ENCODE assay signal across 8 cellular contexts in genomic region chr16:21519361-21520133, GRCh38.
DNase-seq lines count a peak whose midpoint lies in the region; ATAC-seq, FAIRE-seq and TF ChIP-seq lines count a peak whose summit lies in the region.
"Not testable (repeated sequence)": the region's sequence is repeated elsewhere in the genome, so short reads cannot be mapped to it uniquely, and the experiment has no call there.

No MANE protein-coding gene starts in this region.

- H3K4me1 ChIP-seq in GM23338 (ENCODE audit: insufficient read depth): peaks cover 41% of the 10 kb centered on the region

- H3F3A ChIP-seq in GM23338 (replicated peaks; ENCODE audit: low read depth): peaks cover 38% of the 10 kb centered on the region

- ATAC-seq in CD4-positive, alpha-beta T cell (ENCODE audit: poor library complexity): peak; percentile 47
- ATAC-seq in GM23338: peak; percentile 2
- not testable (repeated sequence) for ATAC-seq in left ventricle myocardium superior
- ATAC-seq in natural killer cell treated with Interleukin-12 subunit alpha and Interleukin-12 subunit beta and Interleukin-15 and Interleukin-18, amount 100 ng/mL, for 72 hours: peak; percentile 71 to 78

- H3K4me2 ChIP-seq in GM23338: peak overlapping the region; percentile 90

- H3K9me3 ChIP-seq in CD4-positive, alpha-beta T cell (ENCODE audit: control insufficient read depth, low read length); MG63: not testable (repeated sequence)

- peaks cover 52% of the 10 kb centered on the region for H3K79me2 ChIP-seq in GM23338 (replicated peaks; ENCODE audit: insufficient read depth)

- H3K9me2 ChIP-seq in GM23338 (ENCODE audit: insufficient read depth): not testable (repeated sequence)

- peak overlapping the region; percentile 96 for H3K27ac Mint-ChIP-seq in CD4-positive, alpha-beta T cell
- H3K27ac Mint-ChIP-seq in GM23338: peak overlapping the region; percentile 88
- peak overlapping the region; percentile 99 for H3K27ac Mint-ChIP-seq in activated CD4-positive, alpha-beta T cell treated with anti-CD3 and anti-CD28 coated beads, Interleukin-2, amount 10 ng/mL, durations not matched to agents 24 days and 14 days
- peak overlapping the region; percentile 99 to 100 for H3K27ac Mint-ChIP-seq in natural killer cell treated with Interleukin-12 subunit alpha and Interleukin-12 subunit beta and Interleukin-15 and Interleukin-18, amount 100 ng/mL, for 72 hours
- H3K27ac Mint-ChIP-seq in stimulated activated naive CD8-positive, alpha-beta T cell treated with anti-CD3 and anti-CD28 coated beads, Interleukin-15, Interleukin-2, amounts not matched to agents 100 ng/mL and 50 ng/mL, for 24 hours: peak overlapping the region; percentile 100

- not testable (repeated sequence) for FAIRE-seq in bronchial epithelial cell (lab: Jason Lieb, UNC)

- not testable (repeated sequence) for H3K27me3 ChIP-seq in CD4-positive, alpha-beta T cell (ENCODE audit: control insufficient read depth, insufficient read depth, low read length); GM23338 (ENCODE audit: insufficient read depth); MG63; bronchial epithelial cell (ENCODE audit: control insufficient read depth, insufficient read depth, low read length)

- H3K4me1 Mint-ChIP-seq in CD4-positive, alpha-beta T cell (ENCODE audit: low read depth): peaks cover 28% of the 10 kb centered on the region
- peaks cover 32% of the 10 kb centered on the region for H3K4me1 Mint-ChIP-seq in GM23338
- peaks cover 27% of the 10 kb centered on the region for H3K4me1 Mint-ChIP-seq in activated CD4-positive, alpha-beta T cell treated with anti-CD3 and anti-CD28 coated beads, Interleukin-2, amount 10 ng/mL, durations not matched to agents 24 days and 14 days
- H3K4me1 Mint-ChIP-seq in natural killer cell treated with Interleukin-12 subunit alpha and Interleukin-12 subunit beta and Interleukin-15 and Interleukin-18, amount 100 ng/mL, for 72 hours (ENCODE audit: low read depth in 2 of 2): peaks cover 22 to 30% of the 10 kb centered on the region in 2 donors
- H3K4me1 Mint-ChIP-seq in stimulated activated naive CD8-positive, alpha-beta T cell treated with anti-CD3 and anti-CD28 coated beads, Interleukin-15, Interleukin-2, amounts not matched to agents 100 ng/mL and 50 ng/mL, for 24 hours (ENCODE audit: low read depth): peaks cover 25% of the 10 kb centered on the region

- peak overlapping the region; percentile 97 for H3K4me3 ChIP-seq in GM23338
- peak overlapping the region; percentile 100 for H3K4me3 ChIP-seq in MG63
- H3K4me3 ChIP-seq in bronchial epithelial cell (ENCODE audit: low read depth, low read length): peak overlapping the region; percentile 86

- peak overlapping the region; percentile 92 for H3K27ac ChIP-seq in CD4-positive, alpha-beta T cell (ENCODE audit: low read depth, low read length)
- not testable (repeated sequence) for H3K27ac ChIP-seq in GM23338 (ENCODE audit: low read depth)

- H3K36me3 Mint-ChIP-seq in CD4-positive, alpha-beta T cell (ENCODE audit: low read depth): peaks cover 35% of the 10 kb centered on the region
- peaks cover 43% of the 10 kb centered on the region for H3K36me3 Mint-ChIP-seq in GM23338 (ENCODE audit: low read depth)
- peaks cover 36% of the 10 kb centered on the region for H3K36me3 Mint-ChIP-seq in activated CD4-positive, alpha-beta T cell treated with anti-CD3 and anti-CD28 coated beads, Interleukin-2, amount 10 ng/mL, durations not matched to agents 24 days and 14 days (ENCODE audit: low read depth)
- H3K36me3 Mint-ChIP-seq in natural killer cell treated with Interleukin-12 subunit alpha and Interleukin-12 subunit beta and Interleukin-15 and Interleukin-18, amount 100 ng/mL, for 72 hours: peaks cover 15% of the 10 kb centered on the region
- H3K36me3 Mint-ChIP-seq in stimulated activated naive CD8-positive, alpha-beta T cell treated with anti-CD3 and anti-CD28 coated beads, Interleukin-15, Interleukin-2, amounts not matched to agents 100 ng/mL and 50 ng/mL, for 24 hours (ENCODE audit: low read depth): peaks cover 26% of the 10 kb centered on the region

- POLR2A ChIA-PET in CD4-positive, alpha-beta T cell (lab: Charles Lee): interaction anchor here (1.0 to 2.7 kb wide), 4 partner anchors 12 to 361 kb away, joined by 3 to 16 read pairs (median 6); partner anchors contain the start of gene LDAF1

- H3K9me3 Mint-ChIP-seq in CD4-positive, alpha-beta T cell; GM23338; activated CD4-positive, alpha-beta T cell treated with anti-CD3 and anti-CD28 coated beads, Interleukin-2, amount 10 ng/mL, durations not matched to agents 24 days and 14 days; natural killer cell treated with Interleukin-12 subunit alpha and Interleukin-12 subunit beta and Interleukin-15 and Interleukin-18, amount 100 ng/mL, for 72 hours; stimulated activated naive CD8-positive, alpha-beta T cell treated with anti-CD3 and anti-CD28 coated beads, Interleukin-15, Interleukin-2, amounts not matched to agents 100 ng/mL and 50 ng/mL, for 24 hours: not testable (repeated sequence)

- not testable (repeated sequence) for TF ChIP-seq CTCF in CD4-positive, alpha-beta T cell (IDR thresholded peaks at IDR 0.05); GM23338 (conservative IDR thresholded peaks at IDR 0.05; ENCODE audit: low read depth in 2 of 2); bronchial epithelial cell (IDR thresholded peaks at IDR 0.05; ENCODE audit: insufficient read depth, low read length, severe bottlenecking)

- H4K20me1 ChIP-seq in GM23338 (replicated peaks; ENCODE audit: insufficient read depth): peaks cover 41% of the 10 kb centered on the region

- not testable (repeated sequence) for H3K36me3 ChIP-seq in GM23338 (ENCODE audit: insufficient read depth); bronchial epithelial cell (ENCODE audit: control insufficient read depth, insufficient read depth, low read length)
- H3K36me3 ChIP-seq in MG63: peaks cover 30% of the 10 kb centered on the region

- CTCF ChIA-PET in CD4-positive, alpha-beta T cell (lab: Charles Lee): not testable (repeated sequence)

- H2AFZ ChIP-seq in GM23338: not testable (repeated sequence)

- intact Hi-C loops in CD4-positive, alpha-beta T cell (cut with DNase I, micrococcal nuclease): loop anchor here in 1 of 2 experiments (5.0 kb wide), 3 partner anchors 38 to 1628 kb away; partner anchors contain the start of gene USP31
- intact Hi-C loops in activated CD4-positive, alpha-beta T cell treated with anti-CD3 and anti-CD28 coated beads, Interleukin-2, amount 10 ng/mL, durations not matched to agents 24 days and 14 days (cut with micrococcal nuclease): loop anchor here (1.0 to 10.0 kb wide), 3 partner anchors 35 to 435 kb away; partner anchors contain the start of genes METTL9 and UQCRC2
- intact Hi-C loops in left ventricle myocardium superior (cut with micrococcal nuclease): not testable (repeated sequence)

- H3K27me3 Mint-ChIP-seq in CD4-positive, alpha-beta T cell; activated CD4-positive, alpha-beta T cell treated with anti-CD3 and anti-CD28 coated beads, Interleukin-2, amount 10 ng/mL, durations not matched to agents 24 days and 14 days; natural killer cell treated with Interleukin-12 subunit alpha and Interleukin-12 subunit beta and Interleukin-15 and Interleukin-18, amount 100 ng/mL, for 72 hours; stimulated activated naive CD8-positive, alpha-beta T cell treated with anti-CD3 and anti-CD28 coated beads, Interleukin-15, Interleukin-2, amounts not matched to agents 100 ng/mL and 50 ng/mL, for 24 hours: not testable (repeated sequence)
- H3K27me3 Mint-ChIP-seq in GM23338 (ENCODE audit: insufficient read depth, low read depth, poor library complexity): peaks cover 27% of the 10 kb centered on the region

- peak in 1 of 10 experiments; percentile 27 for DNase-seq in CD4-positive, alpha-beta T cell
- DNase-seq in GM23338 (ENCODE audit: low spot score); MG63; bronchial epithelial cell (ENCODE audit: low read depth); natural killer cell treated with Interleukin-12 subunit alpha and Interleukin-12 subunit beta and Interleukin-15 and Interleukin-18, amount 100 ng/mL, for 72 hours (ENCODE audit: low spot score): not testable (repeated sequence)
- DNase-seq in activated CD4-positive, alpha-beta T cell treated with anti-CD3 and anti-CD28 coated beads, Interleukin-2, amount 10 ng/mL, durations not matched to agents 24 days and 14 days: peak; percentile 81
- DNase-seq in left ventricle myocardium superior: peak; percentile 36

- H3K4me3 Mint-ChIP-seq in CD4-positive, alpha-beta T cell: peak overlapping the region; percentile 93
- peak overlapping the region; percentile 94 for H3K4me3 Mint-ChIP-seq in GM23338
- peak overlapping the region; percentile 98 for H3K4me3 Mint-ChIP-seq in activated CD4-positive, alpha-beta T cell treated with anti-CD3 and anti-CD28 coated beads, Interleukin-2, amount 10 ng/mL, durations not matched to agents 24 days and 14 days
- H3K4me3 Mint-ChIP-seq in natural killer cell treated with Interleukin-12 subunit alpha and Interleukin-12 subunit beta and Interleukin-15 and Interleukin-18, amount 100 ng/mL, for 72 hours: peak overlapping the region; percentile 95
- peak overlapping the region; percentile 97 for H3K4me3 Mint-ChIP-seq in stimulated activated naive CD8-positive, alpha-beta T cell treated with anti-CD3 and anti-CD28 coated beads, Interleukin-15, Interleukin-2, amounts not matched to agents 100 ng/mL and 50 ng/mL, for 24 hours
